ENCODE assay signal across 23 cellular contexts in the genomic region with DNA sequence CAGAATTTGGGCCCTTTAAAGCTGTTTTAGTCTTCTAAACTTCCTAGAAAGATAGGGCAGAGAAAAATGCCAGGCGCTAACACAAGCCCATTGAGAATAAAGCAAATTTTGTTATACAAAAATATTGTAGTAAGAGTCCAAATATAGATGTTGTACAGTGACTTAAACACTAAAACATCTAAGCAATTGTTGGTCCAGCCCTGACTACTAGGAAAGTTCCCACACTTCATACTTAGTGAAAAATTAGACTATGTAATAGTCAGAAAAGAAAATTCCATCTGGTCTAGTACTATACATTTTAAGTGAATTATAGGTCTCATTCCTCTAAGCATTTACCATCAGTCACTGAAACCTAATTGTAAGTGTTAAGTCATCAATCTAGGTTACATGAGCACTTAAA.
A peak's percentile ranks its signal among the peaks of the same experiment; 100 is the strongest.
DNase-seq lines count a peak whose midpoint lies in the region; ATAC-seq, FAIRE-seq and TF ChIP-seq lines count a peak whose summit lies in the region.
"Had no signal": no experiment of that assay in that cellular context is flagged by ENCODE, and none has a peak within 500 bp of the region (broad histone marks: within the 10 kb centered on the region; RNA-seq: fewer than 3 reads in every experiment).

No MANE protein-coding gene starts in this region.

- TF ChIP-seq CTCF in astrocyte (IDR thresholded peaks at IDR 0.05; ENCODE audit: insufficient read depth, low read depth, low read length), result no peak
- no peak for TF ChIP-seq CTCF in fibroblast of lung (conservative IDR thresholded peaks at IDR 0.05 in 1 of 2, IDR thresholded peaks at IDR 0.05 in 1 of 2; ENCODE audit: low read depth in 1 of 2, low read length in 2 of 2)

- no peak overlapping the region for H2BK5ac ChIP-seq in trophoblast cell (ENCODE audit: low read depth, low read length, poor library complexity)

- CTCF ChIA-PET in activated CD4-positive, alpha-beta memory T cell treated with anti-CD3 and anti-CD28 coated beads, Interleukin-2, amount 10 ng/mL, durations not matched to agents 7 days and 5 days (lab: Charles Lee), result no interaction called here

- no peaks in the 10 kb centered on the region for H3K36me3 Mint-ChIP-seq in astrocyte (ENCODE audit: low read depth, unreplicated experiment)
- no peaks in the 10 kb centered on the region for H3K36me3 Mint-ChIP-seq in activated CD4-positive, alpha-beta memory T cell treated with anti-CD3 and anti-CD28 coated beads, Interleukin-2, amount 10 ng/mL, durations not matched to agents 7 days and 5 days (ENCODE audit: low read depth)
- H3K36me3 Mint-ChIP-seq: CD8-positive, alpha-beta T cell had no signal

- H2BK120ac ChIP-seq in trophoblast cell (ENCODE audit: insufficient read depth, low read length, poor library complexity), result no peak overlapping the region

- POLR2A ChIA-PET in activated CD4-positive, alpha-beta memory T cell treated with anti-CD3 and anti-CD28 coated beads, Interleukin-2, amount 10 ng/mL, durations not matched to agents 7 days and 5 days (lab: Charles Lee), result no interaction called here

- no peak for FAIRE-seq in astrocyte (lab: Jason Lieb, UNC)
- FAIRE-seq: G401.6, GM12892 had no signal

- H3K27ac Mint-ChIP-seq in astrocyte (ENCODE audit: unreplicated experiment), result peak overlapping the region; percentile 17
- no peak overlapping the region for H3K27ac Mint-ChIP-seq in activated CD4-positive, alpha-beta memory T cell treated with anti-CD3 and anti-CD28 coated beads, Interleukin-2, amount 10 ng/mL, durations not matched to agents 7 days and 5 days
- H3K27ac Mint-ChIP-seq: CD8-positive, alpha-beta T cell; H9 had no signal

- H2BK12ac ChIP-seq in trophoblast cell (ENCODE audit: low read length), result no peak overlapping the region

- H2AK5ac ChIP-seq in trophoblast cell (ENCODE audit: low read length), result no peak overlapping the region

- no CpG with 5 or more reads among the region's 1 CpG for WGBS in trophoblast cell (ENCODE audit: extremely low coverage, insufficient coverage, insufficient read length)

- H3K27ac ChIP-seq in astrocyte (ENCODE audit: low read depth, low read length) (no peak overlapping the region), fibroblast of lung (ENCODE audit: insufficient read depth, low read length) (no peak overlapping the region), trophoblast cell (ENCODE audit: low read depth, low read length) (no peak overlapping the region), SJCRH30 (no peak overlapping the region)
- H3K27ac ChIP-seq: GM23248 had no signal

- H3K36me3 ChIP-seq in astrocyte (ENCODE audit: insufficient read depth, low read length) (no peaks in the 10 kb centered on the region), fibroblast of lung (ENCODE audit: control insufficient read depth, insufficient read depth, low read length) (no peaks in the 10 kb centered on the region), trophoblast cell (ENCODE audit: control insufficient read depth in 1 of 2, insufficient read depth in 2 of 2, low read length in 2 of 2) (no peaks in the 10 kb centered on the region), SJCRH30 (no peaks in the 10 kb centered on the region)

- no peak overlapping the region for H4K91ac ChIP-seq in trophoblast cell (ENCODE audit: low read depth, low read length)

- no peak overlapping the region for H3K18ac ChIP-seq in trophoblast cell (ENCODE audit: low read length)

- H3K4me2 ChIP-seq in astrocyte (ENCODE audit: low read length), result no peak overlapping the region
- no peak overlapping the region for H3K4me2 ChIP-seq in fibroblast of lung (ENCODE audit: extremely low read depth, insufficient read depth, low read length)
- no peak overlapping the region for H3K4me2 ChIP-seq in trophoblast cell (ENCODE audit: low read length)

- H4K12ac ChIP-seq in trophoblast cell (ENCODE audit: low read depth, low read length), result no peak overlapping the region

- H4K20me1 ChIP-seq in astrocyte (ENCODE audit: insufficient read depth, low read length) (no peaks in the 10 kb centered on the region), fibroblast of lung (ENCODE audit: control insufficient read depth, extremely low read depth, insufficient read depth, low read length) (no peaks in the 10 kb centered on the region)

- H3K4me1 Mint-ChIP-seq in astrocyte (ENCODE audit: low read depth, unreplicated experiment), result peaks cover 16% of the 10 kb centered on the region
- no peaks in the 10 kb centered on the region for H3K4me1 Mint-ChIP-seq in activated CD4-positive, alpha-beta memory T cell treated with anti-CD3 and anti-CD28 coated beads, Interleukin-2, amount 10 ng/mL, durations not matched to agents 7 days and 5 days

- H3K4me1 ChIP-seq in astrocyte (ENCODE audit: insufficient read depth, low read length) (peaks cover 4% of the 10 kb centered on the region), fibroblast of lung (ENCODE audit: control insufficient read depth, extremely low read depth, insufficient read depth, low read length) (no peaks in the 10 kb centered on the region), trophoblast cell (ENCODE audit: control insufficient read depth in 1 of 2, insufficient read depth in 2 of 2, low read length in 2 of 2) (no peaks in the 10 kb centered on the region), SJCRH30 (0 out of 2 replicates have a peak, but pooled peaks cover 5% of the 10 kb centered on the region)

- no peaks in the 10 kb centered on the region for H3K27me3 Mint-ChIP-seq in astrocyte (ENCODE audit: low read depth, unreplicated experiment)
- no peaks in the 10 kb centered on the region for H3K27me3 Mint-ChIP-seq in activated CD4-positive, alpha-beta memory T cell treated with anti-CD3 and anti-CD28 coated beads, Interleukin-2, amount 10 ng/mL, durations not matched to agents 7 days and 5 days

- no peak overlapping the region for H2AFZ ChIP-seq in astrocyte (ENCODE audit: low read depth, low read length)
- H2AFZ ChIP-seq in fibroblast of lung (ENCODE audit: low read length), result no peak overlapping the region
- no peak overlapping the region for H2AFZ ChIP-seq in trophoblast cell (ENCODE audit: insufficient read depth, low read length, poor library complexity)
- H2AFZ ChIP-seq: GM23248 had no signal

- H3K23ac ChIP-seq in trophoblast cell (ENCODE audit: low read length), result no peak overlapping the region

- no peak overlapping the region for H3K4ac ChIP-seq in trophoblast cell (ENCODE audit: low read depth, low read length)

- no peak for ATAC-seq in HG03039 (IDR thresholded peaks at IDR 0.05; ENCODE audit: unreplicated experiment)
- ATAC-seq: CD8-positive, alpha-beta T cell; Panc1 had no signal

- H3K4me3 ChIP-seq in astrocyte (ENCODE audit: insufficient read depth, low read depth, low read length), result no peak overlapping the region
- H3K4me3 ChIP-seq in fibroblast of lung (replicated peaks in 1 of 4; ENCODE audit: control extremely low read depth in 1 of 4, insufficient read depth in 1 of 4, low read depth in 3 of 4, low read length in 4 of 4), result no peak overlapping the region
- H3K4me3 ChIP-seq in trophoblast cell (ENCODE audit: low read depth, low read length), result no peak overlapping the region
- no peak overlapping the region for H3K4me3 ChIP-seq in SJCRH30
- H3K4me3 ChIP-seq: GM23248 had no signal

- no peak overlapping the region for H3K14ac ChIP-seq in trophoblast cell (ENCODE audit: low read length)

- H3K4me3 Mint-ChIP-seq in astrocyte (ENCODE audit: unreplicated experiment), result no peak overlapping the region
- no peak overlapping the region for H3K4me3 Mint-ChIP-seq in activated CD4-positive, alpha-beta memory T cell treated with anti-CD3 and anti-CD28 coated beads, Interleukin-2, amount 10 ng/mL, durations not matched to agents 7 days and 5 days
- H3K4me3 Mint-ChIP-seq: CD8-positive, alpha-beta T cell; H9 had no signal

- H3K9ac ChIP-seq in astrocyte (ENCODE audit: low read length) (no peak overlapping the region), fibroblast of lung (ENCODE audit: insufficient read depth, low read length) (no peak overlapping the region), trophoblast cell (ENCODE audit: low read length) (no peak overlapping the region)
- H3K9ac ChIP-seq: GM23248 had no signal

- no peaks in the 10 kb centered on the region for H3K79me1 ChIP-seq in trophoblast cell (ENCODE audit: low read length)

- H3K9me3 Mint-ChIP-seq in astrocyte (ENCODE audit: unreplicated experiment), result no peaks in the 10 kb centered on the region
- H3K9me3 Mint-ChIP-seq in activated CD4-positive, alpha-beta memory T cell treated with anti-CD3 and anti-CD28 coated beads, Interleukin-2, amount 10 ng/mL, durations not matched to agents 7 days and 5 days, result peaks cover 2% of the 10 kb centered on the region
- H3K9me3 Mint-ChIP-seq: H9 had no signal

- H3K79me2 ChIP-seq in astrocyte (ENCODE audit: insufficient read depth, low read length), result no peaks in the 10 kb centered on the region
- no peaks in the 10 kb centered on the region for H3K79me2 ChIP-seq in fibroblast of lung (ENCODE audit: control insufficient read depth, insufficient read depth, low read length)
- H3K79me2 ChIP-seq in trophoblast cell (ENCODE audit: control insufficient read depth, insufficient read depth, low read length, poor library complexity), result no peaks in the 10 kb centered on the region

- no peak overlapping the region for H4K8ac ChIP-seq in trophoblast cell (ENCODE audit: low read depth, low read length)

- DNase-seq in NCI-H226, result peak; percentile 14
- DNase-seq in astrocyte (ENCODE audit: low read depth), result peak; percentile 69
- DNase-seq in fibroblast of lung (ENCODE audit: low read depth in 2 of 2), result peak; percentile 60 to 75
- DNase-seq in trophoblast cell, result peak; percentile 0 to 37
- no peak for DNase-seq in DMS79 (lab: John Stamatoyannopoulos, UW)
- no peak for DNase-seq in activated CD4-positive, alpha-beta memory T cell treated with anti-CD3 and anti-CD28 coated beads, Interleukin-2, amount 10 ng/mL, durations not matched to agents 7 days and 5 days
- DNase-seq in SJCRH30, result no peak
- DNase-seq: AML-193; C1 segment of cervical spinal cord; CD8-positive, alpha-beta T cell; GM23248; H9; KG1; NCI-H1092; NCI-H1436; NCI-H187 treated with DMSO at 0.1 percent for 48 hours; NCI-H2107; NCI-H510A; NK-92 treated with Interleukin-12 subunit alpha and Interleukin-12 subunit beta, amount 100 ng/mL, for 24 hours had no signal

- H3K9me3 ChIP-seq in astrocyte (ENCODE audit: insufficient read depth, low read depth, low read length), result no peaks in the 10 kb centered on the region
- no peaks in the 10 kb centered on the region for H3K9me3 ChIP-seq in fibroblast of lung (ENCODE audit: control insufficient read depth, insufficient read depth, low read depth, low read length)
- no peaks in the 10 kb centered on the region for H3K9me3 ChIP-seq in trophoblast cell (ENCODE audit: insufficient read depth, low read depth, low read length)
- no peaks in the 10 kb centered on the region for H3K9me3 ChIP-seq in SJCRH30 (replicated peaks)

- H3K27me3 ChIP-seq in astrocyte (ENCODE audit: insufficient read depth, low read length) (no peaks in the 10 kb centered on the region), fibroblast of lung (ENCODE audit: control insufficient read depth, insufficient read depth, low read length) (no peaks in the 10 kb centered on the region), trophoblast cell (ENCODE audit: insufficient read depth, low read length) (no peaks in the 10 kb centered on the region), SJCRH30 (no peaks in the 10 kb centered on the region)

Comparison
In these comparisons a context has a peak if more than half of its experiments do, and no peak if none do; other contexts are left out.
1. DNase-seq: peak in NCI-H226 (single experiment), astrocyte (single experiment), fibroblast of lung (2 of 2) and trophoblast cell (2 of 2); none in DMS79 (single experiment), activated CD4-positive, alpha-beta memory T cell treated with anti-CD3 and anti-CD28 coated beads, Interleukin-2, amount 10 ng/mL, durations not matched to agents 7 days and 5 days (single experiment) and SJCRH30 (0 of 2).